12 cellular contexts compared by ENCODE assay signal in genomic region chr17:78417531-78417909, GRCh38. TPM values are rescaled to one million over a fixed set of nuclear protein-coding genes. Genes with fewer than 3 reads are reported as not detected.
DNase-seq lines count a peak whose midpoint lies in the region; ATAC-seq and TF ChIP-seq lines count a peak whose summit lies in the region.
"Had no signal": no experiment of that assay in that cellular context is flagged by ENCODE, and none has a peak within 500 bp of the region (broad histone marks: within the 10 kb centered on the region; RNA-seq: fewer than 3 reads in every experiment).

No MANE protein-coding gene starts in this region.

- H3K4me1 ChIP-seq in cardiac muscle cell (ENCODE audit: low read depth) (peaks cover 56% of the 10 kb centered on the region), upper lobe of right lung (peaks cover 89% of the 10 kb centered on the region)

- H3K4me1 Mint-ChIP-seq in nephron progenitor cell = peaks cover 71% of the 10 kb centered on the region

- H3K9me3 Mint-ChIP-seq in nephron progenitor cell = no peaks in the 10 kb centered on the region
- H3K9me3 Mint-ChIP-seq: nephron had no signal

- H3K36me3 ChIP-seq in cardiac muscle cell (peaks cover 5% of the 10 kb centered on the region), upper lobe of right lung (peaks cover 34% of the 10 kb centered on the region)

- no peaks in the 10 kb centered on the region for H3K9me3 ChIP-seq in cardiac muscle cell (ENCODE audit: low read depth)
- no peaks in the 10 kb centered on the region for H3K9me3 ChIP-seq in upper lobe of right lung

- intact Hi-C loops in left ventricle myocardium superior (cut with micrococcal nuclease) = loop anchor here (5.0 kb wide), 1 partner anchor 35 kb away; no protein-coding TSS in a partner anchor
- intact Hi-C loops in dorsolateral prefrontal cortex (cut with DNase I) = no loop called here
- intact Hi-C loops in upper lobe of right lung (cut with DNase I) = no loop called here

- peaks cover 38% of the 10 kb centered on the region for H3K36me3 Mint-ChIP-seq in nephron progenitor cell (ENCODE audit: low read depth)

- ATAC-seq in left ventricle myocardium superior (no peak), upper lobe of right lung (no peak), HG02623 (IDR thresholded peaks at IDR 0.05; ENCODE audit: unreplicated experiment) (no peak), HG02973 (IDR thresholded peaks at IDR 0.05; ENCODE audit: unreplicated experiment) (no peak)

- TF ChIP-seq CTCF in cardiac muscle cell (IDR thresholded peaks at IDR 0.05; ENCODE audit: low read depth, low read length) = no peak
- no peak for TF ChIP-seq CTCF in dorsolateral prefrontal cortex (IDR thresholded peaks at IDR 0.05 in 54 of 56, conservative IDR thresholded peaks at IDR 0.05 in 2 of 56; ENCODE audit: low read depth in 1 of 56, partially characterized antibody in 56 of 56)
- TF ChIP-seq CTCF in nephron progenitor cell (IDR thresholded peaks at IDR 0.05) = no peak
- TF ChIP-seq CTCF in upper lobe of right lung (IDR thresholded peaks at IDR 0.05) = no peak

- H3K27me3 Mint-ChIP-seq in nephron progenitor cell (ENCODE audit: low read depth, poor library complexity) = no peaks in the 10 kb centered on the region

- no peak overlapping the region for H3K4me3 Mint-ChIP-seq in nephron progenitor cell
- H3K4me3 Mint-ChIP-seq: nephron had no signal

- H3K27me3 ChIP-seq in cardiac muscle cell (no peaks in the 10 kb centered on the region), dorsolateral prefrontal cortex (no peaks in the 10 kb centered on the region), upper lobe of right lung (no peaks in the 10 kb centered on the region)

- DNase-seq in cardiac muscle cell (ENCODE audit: low read depth in 1 of 2, low spot score in 1 of 2) (no peak), left ventricle myocardium superior (no peak), dorsolateral prefrontal cortex (no peak), nephron progenitor cell (no peak), upper lobe of right lung (no peak), cerebellar nuclear complex (lab: John Stamatoyannopoulos, UW) (no peak)
- DNase-seq: activated effector memory CD4-positive, alpha-beta T cell treated with Interleukin-2 at 50 U/mL for 16 hours; NCI-H1105 treated with DMSO at 0.1 percent for 48 hours; stimulated activated CD4-positive, alpha-beta T cell treated with anti-CD3 and anti-CD28 coated beads, Interleukin-2, amount 100 ng/mL, for 48 hours had no signal

- peak overlapping the region; percentile 98 for H3K27ac Mint-ChIP-seq in nephron progenitor cell

- H3K4me3 ChIP-seq in cardiac muscle cell = no peak overlapping the region
- no peak overlapping the region for H3K4me3 ChIP-seq in dorsolateral prefrontal cortex
- H3K4me3 ChIP-seq in upper lobe of right lung = no peak overlapping the region

- H3K27ac ChIP-seq in cardiac muscle cell (peak overlapping the region; percentile 65), dorsolateral prefrontal cortex (peak overlapping the region in 57 of 59 donors; percentile 4 to 91 (median 82)), upper lobe of right lung (peak overlapping the region; percentile 83)

RNA-seq across cellular contexts. Expression of gene PGS1, which starts 39.1 kb away (rescaled TPM):
- 52.5 and 64.7 TPM in 2 replicates for total RNA-seq in cardiac muscle cell
- polyA plus RNA-seq in cardiac muscle cell = 46.7 and 50.7 TPM in 2 replicates
- total RNA-seq in left ventricle myocardium superior = 18.3 TPM
- 10 to 100 TPM; 40.3 to 89.2 (median 57.6) TPM for total RNA-seq in dorsolateral prefrontal cortex
- total RNA-seq in upper lobe of right lung = 95.5 TPM

RNA-seq across cellular contexts. Expression of gene SOCS3, which starts 57.6 kb away (rescaled TPM):
- total RNA-seq in cardiac muscle cell (51.7 and 59.0 TPM in 2 replicates), left ventricle myocardium superior (11.1 TPM), dorsolateral prefrontal cortex (100 to 1,000 TPM in 6 of 120 experiments, 10 to 100 TPM in 80, 1 to 10 TPM in 34; 1.7 to 175 (median 17.1) TPM), upper lobe of right lung (82.0 TPM)
- polyA plus RNA-seq in cardiac muscle cell = 33.3 and 45.5 TPM in 2 replicates
